ENCODE assay signal across 3 cellular contexts in the genomic region with DNA sequence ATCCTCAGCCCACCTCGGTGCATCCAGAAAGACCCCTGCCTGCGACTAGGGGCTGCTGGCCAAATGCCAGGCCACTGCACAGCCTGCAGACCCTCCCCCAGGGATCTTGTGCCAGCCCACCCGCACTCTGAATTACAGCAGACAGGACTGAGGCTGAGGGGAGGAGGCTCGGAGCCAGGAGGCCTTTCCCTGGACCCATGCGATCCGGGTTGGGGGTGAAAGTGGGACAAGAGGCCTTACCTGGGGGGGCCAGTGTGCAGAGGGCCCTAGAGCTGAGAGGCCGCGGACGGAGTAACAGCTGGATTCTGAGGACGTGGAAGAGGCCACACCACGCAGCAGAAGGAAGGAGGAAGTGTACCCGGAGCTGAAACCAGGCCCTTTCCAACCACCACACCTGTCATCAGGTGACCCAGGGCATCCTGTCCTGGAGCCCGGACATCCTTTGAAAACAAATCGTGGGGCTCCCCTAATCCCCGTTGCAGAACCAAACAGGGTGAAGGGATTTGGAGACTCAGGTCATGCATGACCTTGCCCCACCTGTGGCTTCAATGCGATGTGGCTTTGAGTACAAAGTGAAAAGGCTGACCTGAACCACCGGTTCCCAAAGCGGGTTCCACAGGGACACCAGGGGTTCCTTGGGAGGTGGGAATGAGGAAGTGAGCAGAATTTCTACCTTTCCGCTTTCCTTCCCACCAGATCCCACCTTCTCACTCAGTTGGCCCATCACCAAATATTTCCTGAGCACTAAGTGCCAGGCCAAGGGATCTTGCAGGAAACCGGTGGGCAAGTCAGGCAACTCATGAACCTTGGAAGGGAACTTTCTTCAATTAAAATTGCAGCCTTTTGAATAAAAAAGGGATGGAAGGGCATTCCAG.
TF ChIP-seq lines count a peak whose summit lies in the region.

No MANE protein-coding gene starts in this region.

TF ChIP-seq in SK-N-SH, 30 proteins besides CTCF, POLR2A, EP300 and RAD21 (continues in another document):
- TF ChIP-seq, protein P1, sequence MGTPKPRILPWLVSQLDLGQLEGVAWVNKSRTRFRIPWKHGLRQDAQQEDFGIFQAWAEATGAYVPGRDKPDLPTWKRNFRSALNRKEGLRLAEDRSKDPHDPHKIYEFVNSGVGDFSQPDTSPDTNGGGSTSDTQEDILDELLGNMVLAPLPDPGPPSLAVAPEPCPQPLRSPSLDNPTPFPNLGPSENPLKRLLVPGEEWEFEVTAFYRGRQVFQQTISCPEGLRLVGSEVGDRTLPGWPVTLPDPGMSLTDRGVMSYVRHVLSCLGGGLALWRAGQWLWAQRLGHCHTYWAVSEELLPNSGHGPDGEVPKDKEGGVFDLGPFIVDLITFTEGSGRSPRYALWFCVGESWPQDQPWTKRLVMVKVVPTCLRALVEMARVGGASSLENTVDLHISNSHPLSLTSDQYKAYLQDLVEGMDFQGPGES (IDR thresholded peaks at IDR 0.05; ENCODE audit: low read depth, low read length), result no peak
- no peak for TF ChIP-seq NFIC (IDR thresholded peaks at IDR 0.05; ENCODE audit: borderline replicate concordance)
- TF ChIP-seq FOXJ3 (CRISPR knock-in tag; IDR thresholded peaks at IDR 0.05), result no peak
- TF ChIP-seq, protein P2, sequence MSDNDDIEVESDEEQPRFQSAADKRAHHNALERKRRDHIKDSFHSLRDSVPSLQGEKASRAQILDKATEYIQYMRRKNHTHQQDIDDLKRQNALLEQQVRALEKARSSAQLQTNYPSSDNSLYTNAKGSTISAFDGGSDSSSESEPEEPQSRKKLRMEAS (IDR thresholded peaks at IDR 0.05; ENCODE audit: low read depth), result no peak
- no peak for TF ChIP-seq EZH2phosphoT487 (IDR thresholded peaks at IDR 0.05; ENCODE audit: borderline replicate concordance, low read depth)
- TF ChIP-seq MEF2A (IDR thresholded peaks at IDR 0.05; ENCODE audit: borderline replicate concordance, low read depth), result no peak
- TF ChIP-seq RCOR1 (IDR thresholded peaks at IDR 0.05; ENCODE audit: low read length), result no peak
- TF ChIP-seq SMC3 (IDR thresholded peaks at IDR 0.05; ENCODE audit: low read depth, low read length), result no peak
- TF ChIP-seq TCF12 (IDR thresholded peaks at IDR 0.05), result no peak
- no peak for TF ChIP-seq NRF1 (IDR thresholded peaks at IDR 0.05; ENCODE audit: low read depth, low read length)
- TF ChIP-seq FOXM1 (IDR thresholded peaks at IDR 0.05; ENCODE audit: low read depth), result no peak
- TF ChIP-seq GABPA (IDR thresholded peaks at IDR 0.05; ENCODE audit: low read depth), result no peak
- no peak for TF ChIP-seq POLR2AphosphoS5 (IDR thresholded peaks at IDR 0.05; ENCODE audit: low read depth, low read length)
- no peak for TF ChIP-seq SIN3A (IDR thresholded peaks at IDR 0.05; ENCODE audit: borderline replicate concordance, low read depth, low read length)
- TF ChIP-seq, protein P3, sequence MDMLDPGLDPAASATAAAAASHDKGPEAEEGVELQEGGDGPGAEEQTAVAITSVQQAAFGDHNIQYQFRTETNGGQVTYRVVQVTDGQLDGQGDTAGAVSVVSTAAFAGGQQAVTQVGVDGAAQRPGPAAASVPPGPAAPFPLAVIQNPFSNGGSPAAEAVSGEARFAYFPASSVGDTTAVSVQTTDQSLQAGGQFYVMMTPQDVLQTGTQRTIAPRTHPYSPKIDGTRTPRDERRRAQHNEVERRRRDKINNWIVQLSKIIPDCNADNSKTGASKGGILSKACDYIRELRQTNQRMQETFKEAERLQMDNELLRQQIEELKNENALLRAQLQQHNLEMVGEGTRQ (IDR thresholded peaks at IDR 0.05; ENCODE audit: borderline replicate concordance, low read depth, low read length), result no peak
- TF ChIP-seq JUND (IDR thresholded peaks at IDR 0.05), result no peak

TF ChIP-seq in SK-N-SH treated with all-trans-retinoic acid at 6 μM for 48 hours, 23 proteins besides CTCF, POLR2A, EP300 and RAD21 (continues in another document):
- TF ChIP-seq, protein P4, sequence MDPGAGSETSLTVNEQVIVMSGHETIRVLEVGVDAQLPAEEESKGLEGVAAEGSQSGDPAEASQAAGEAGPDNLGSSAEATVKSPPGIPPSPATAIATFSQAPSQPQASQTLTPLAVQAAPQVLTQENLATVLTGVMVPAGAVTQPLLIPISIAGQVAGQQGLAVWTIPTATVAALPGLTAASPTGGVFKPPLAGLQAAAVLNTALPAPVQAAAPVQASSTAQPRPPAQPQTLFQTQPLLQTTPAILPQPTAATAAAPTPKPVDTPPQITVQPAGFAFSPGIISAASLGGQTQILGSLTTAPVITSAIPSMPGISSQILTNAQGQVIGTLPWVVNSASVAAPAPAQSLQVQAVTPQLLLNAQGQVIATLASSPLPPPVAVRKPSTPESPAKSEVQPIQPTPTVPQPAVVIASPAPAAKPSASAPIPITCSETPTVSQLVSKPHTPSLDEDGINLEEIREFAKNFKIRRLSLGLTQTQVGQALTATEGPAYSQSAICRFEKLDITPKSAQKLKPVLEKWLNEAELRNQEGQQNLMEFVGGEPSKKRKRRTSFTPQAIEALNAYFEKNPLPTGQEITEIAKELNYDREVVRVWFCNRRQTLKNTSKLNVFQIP (CRISPR knock-in tag; IDR thresholded peaks at IDR 0.05; ENCODE audit: borderline replicate concordance, low read depth), result no peak
- TF ChIP-seq, protein P5, sequence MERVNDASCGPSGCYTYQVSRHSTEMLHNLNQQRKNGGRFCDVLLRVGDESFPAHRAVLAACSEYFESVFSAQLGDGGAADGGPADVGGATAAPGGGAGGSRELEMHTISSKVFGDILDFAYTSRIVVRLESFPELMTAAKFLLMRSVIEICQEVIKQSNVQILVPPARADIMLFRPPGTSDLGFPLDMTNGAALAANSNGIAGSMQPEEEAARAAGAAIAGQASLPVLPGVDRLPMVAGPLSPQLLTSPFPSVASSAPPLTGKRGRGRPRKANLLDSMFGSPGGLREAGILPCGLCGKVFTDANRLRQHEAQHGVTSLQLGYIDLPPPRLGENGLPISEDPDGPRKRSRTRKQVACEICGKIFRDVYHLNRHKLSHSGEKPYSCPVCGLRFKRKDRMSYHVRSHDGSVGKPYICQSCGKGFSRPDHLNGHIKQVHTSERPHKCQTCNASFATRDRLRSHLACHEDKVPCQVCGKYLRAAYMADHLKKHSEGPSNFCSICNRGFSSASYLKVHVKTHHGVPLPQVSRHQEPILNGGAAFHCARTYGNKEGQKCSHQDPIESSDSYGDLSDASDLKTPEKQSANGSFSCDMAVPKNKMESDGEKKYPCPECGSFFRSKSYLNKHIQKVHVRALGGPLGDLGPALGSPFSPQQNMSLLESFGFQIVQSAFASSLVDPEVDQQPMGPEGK (CRISPR knock-in tag; IDR thresholded peaks at IDR 0.05; ENCODE audit: borderline replicate concordance), result no peak
- TF ChIP-seq PPARA (CRISPR knock-in tag; IDR thresholded peaks at IDR 0.05; ENCODE audit: borderline replicate concordance) (no peak), GLIS3 (CRISPR knock-in tag; IDR thresholded peaks at IDR 0.05) (no peak), ZNF8 (CRISPR knock-in tag; IDR thresholded peaks at IDR 0.05) (no peak), ZNF565 (CRISPR knock-in tag; conservative IDR thresholded peaks at IDR 0.05; ENCODE audit: low read depth) (no peak), TOX (CRISPR knock-in tag; IDR thresholded peaks at IDR 0.05; ENCODE audit: borderline replicate concordance) (no peak), OSR1 (CRISPR knock-in tag; IDR thresholded peaks at IDR 0.05) (no peak), ZNF70 (CRISPR knock-in tag; IDR thresholded peaks at IDR 0.05) (no peak), ARNTL (CRISPR knock-in tag; IDR thresholded peaks at IDR 0.05; ENCODE audit: borderline replicate concordance, low read depth) (no peak), ESRRG (CRISPR knock-in tag; IDR thresholded peaks at IDR 0.05) (no peak)
- TF ChIP-seq, protein P6, sequence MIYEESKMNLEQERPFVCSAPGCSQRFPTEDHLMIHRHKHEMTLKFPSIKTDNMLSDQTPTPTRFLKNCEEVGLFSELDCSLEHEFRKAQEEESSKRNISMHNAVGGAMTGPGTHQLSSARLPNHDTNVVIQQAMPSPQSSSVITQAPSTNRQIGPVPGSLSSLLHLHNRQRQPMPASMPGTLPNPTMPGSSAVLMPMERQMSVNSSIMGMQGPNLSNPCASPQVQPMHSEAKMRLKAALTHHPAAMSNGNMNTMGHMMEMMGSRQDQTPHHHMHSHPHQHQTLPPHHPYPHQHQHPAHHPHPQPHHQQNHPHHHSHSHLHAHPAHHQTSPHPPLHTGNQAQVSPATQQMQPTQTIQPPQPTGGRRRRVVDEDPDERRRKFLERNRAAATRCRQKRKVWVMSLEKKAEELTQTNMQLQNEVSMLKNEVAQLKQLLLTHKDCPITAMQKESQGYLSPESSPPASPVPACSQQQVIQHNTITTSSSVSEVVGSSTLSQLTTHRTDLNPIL (CRISPR knock-in tag; IDR thresholded peaks at IDR 0.05; ENCODE audit: low read depth), result no peak

TF ChIP-seq in H1, 55 proteins besides CTCF, POLR2A, EP300 and RAD21:
- TF ChIP-seq CHD2 (IDR thresholded peaks at IDR 0.05; ENCODE audit: low read length), result no peak
- TF ChIP-seq, protein P7, sequence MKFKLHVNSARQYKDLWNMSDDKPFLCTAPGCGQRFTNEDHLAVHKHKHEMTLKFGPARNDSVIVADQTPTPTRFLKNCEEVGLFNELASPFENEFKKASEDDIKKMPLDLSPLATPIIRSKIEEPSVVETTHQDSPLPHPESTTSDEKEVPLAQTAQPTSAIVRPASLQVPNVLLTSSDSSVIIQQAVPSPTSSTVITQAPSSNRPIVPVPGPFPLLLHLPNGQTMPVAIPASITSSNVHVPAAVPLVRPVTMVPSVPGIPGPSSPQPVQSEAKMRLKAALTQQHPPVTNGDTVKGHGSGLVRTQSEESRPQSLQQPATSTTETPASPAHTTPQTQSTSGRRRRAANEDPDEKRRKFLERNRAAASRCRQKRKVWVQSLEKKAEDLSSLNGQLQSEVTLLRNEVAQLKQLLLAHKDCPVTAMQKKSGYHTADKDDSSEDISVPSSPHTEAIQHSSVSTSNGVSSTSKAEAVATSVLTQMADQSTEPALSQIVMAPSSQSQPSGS (IDR thresholded peaks at IDR 0.05; ENCODE audit: low read length), result no peak
- TF ChIP-seq SP4 (IDR thresholded peaks at IDR 0.05; ENCODE audit: low read length), result no peak
- TF ChIP-seq RFX5 (IDR thresholded peaks at IDR 0.05; ENCODE audit: borderline replicate concordance, low read depth, low read length), result no peak
- TF ChIP-seq KDM4A (IDR thresholded peaks at IDR 0.05; ENCODE audit: low read depth, low read length, severe bottlenecking), result no peak
- TF ChIP-seq BCL11A (IDR thresholded peaks at IDR 0.05; ENCODE audit: low read depth in 2 of 2, low read length in 2 of 2), result no peak
- TF ChIP-seq, protein P8, sequence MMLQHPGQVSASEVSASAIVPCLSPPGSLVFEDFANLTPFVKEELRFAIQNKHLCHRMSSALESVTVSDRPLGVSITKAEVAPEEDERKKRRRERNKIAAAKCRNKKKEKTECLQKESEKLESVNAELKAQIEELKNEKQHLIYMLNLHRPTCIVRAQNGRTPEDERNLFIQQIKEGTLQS (IDR thresholded peaks at IDR 0.05; ENCODE audit: insufficient read depth, low read depth, low read length), result no peak
- no peak for TF ChIP-seq BACH1 (IDR thresholded peaks at IDR 0.05; ENCODE audit: low read length)
- no peak for TF ChIP-seq POU5F1 (IDR thresholded peaks at IDR 0.05; ENCODE audit: low read depth, low read length)
- no peak for TF ChIP-seq CBX5 (IDR thresholded peaks at IDR 0.05; ENCODE audit: low read depth, low read length)
- TF ChIP-seq CHD1 (IDR thresholded peaks at IDR 0.05; ENCODE audit: low read depth, low read length), result no peak
TF ChIP-seq in H1: peak in this region for 0.
